23 cellular contexts compared by ENCODE assay signal in genomic region chr10:60502621-60503020, GRCh38.
A peak's percentile ranks its signal among the peaks of the same experiment; 100 is the strongest.
DNase-seq lines count a peak whose midpoint lies in the region; ATAC-seq and TF ChIP-seq lines count a peak whose summit lies in the region.
"Had no signal": no experiment of that assay in that cellular context is flagged by ENCODE, and none has a peak within 500 bp of the region (broad histone marks: within the 10 kb centered on the region; RNA-seq: fewer than 3 reads in every experiment).

No MANE protein-coding gene starts in this region.

- no peak for DNase-seq in activated T-cell treated with anti-CD3 and anti-CD28 coated beads, Interleukin-2, amount 50 U/mL, for 72 hours
- no peak for DNase-seq in activated T-cell treated with anti-CD3 and anti-CD28 coated beads, Interleukin-2, amount 50 U/mL, for 48 hours
- DNase-seq in CD14-positive monocyte (ENCODE audit: low spot score) = no peak
- no peak for DNase-seq in GOT3 (lab: John Stamatoyannopoulos, UW)
- DNase-seq in DMS114 treated with DMSO at 0.1 percent for 48 hours (lab: John Stamatoyannopoulos, UW; ENCODE audit: unreplicated experiment) = no peak
- DNase-seq in MV-4-11 (lab: John Stamatoyannopoulos, UW) = no peak
- DNase-seq: 8988T; ACHN; Caco-2; Calu3; CD4-positive, CD25-positive, alpha-beta regulatory T cell; CD8-positive, alpha-beta T cell; DMS153; DMS53; DMS79; DND-41; EL; GDM1 had no signal

- intact Hi-C loops in CD14-positive monocyte (cut with micrococcal nuclease) = no loop called here

- peaks cover 6% of the 10 kb centered on the region; the same call in 1 of the 2 replicates for H3K4me1 ChIP-seq in HEK293 (ENCODE audit: control insufficient read depth, insufficient read depth, low read length)
- H3K4me1 ChIP-seq: BLaER1 treated with 17β-estradiol and CSF1 and Interleukin-3, amounts not matched to agents 10 nM and 100 nM had no signal

- H3K4me3 Mint-ChIP-seq in activated T-cell treated with anti-CD3 and anti-CD28 coated beads, Interleukin-2, amount 50 U/mL, for 72 hours = no peak overlapping the region
- no peak overlapping the region for H3K4me3 Mint-ChIP-seq in CD14-positive monocyte
- H3K4me3 Mint-ChIP-seq: CD4-positive, CD25-positive, alpha-beta regulatory T cell; CD8-positive, alpha-beta T cell had no signal

- H3K36me3 Mint-ChIP-seq in activated T-cell treated with anti-CD3 and anti-CD28 coated beads, Interleukin-2, amount 50 U/mL, for 72 hours (ENCODE audit: insufficient read depth in 2 of 2) = peaks cover 0 to 3% of the 10 kb centered on the region in 2 donors
- no peaks in the 10 kb centered on the region for H3K36me3 Mint-ChIP-seq in CD14-positive monocyte
- H3K36me3 Mint-ChIP-seq: CD4-positive, CD25-positive, alpha-beta regulatory T cell; CD8-positive, alpha-beta T cell had no signal

- POLR2A ChIA-PET in HEK293 (lab: Yijun Ruan, JAX) = no interaction called here

- ATAC-seq in activated T-cell treated with anti-CD3 and anti-CD28 coated beads, Interleukin-2, amount 50 U/mL, for 72 hours (replicated peaks in 1 of 2) = no peak
- ATAC-seq: CD8-positive, alpha-beta T cell; GM12878 had no signal

- peak; percentile 8 for TF ChIP-seq CTCF in CD14-positive monocyte (IDR thresholded peaks at IDR 0.05)
- TF ChIP-seq CTCF in HEK293 (tag by site-specific recombination; IDR thresholded peaks at IDR 0.05) = no peak

- CTCF ChIA-PET in HEK293 (lab: Yijun Ruan, JAX) = no interaction called here

- H3K9me3 ChIP-seq in HEK293 (ENCODE audit: control insufficient read depth, insufficient read depth, low read depth, low read length) = no peaks in the 10 kb centered on the region
- H3K9me3 ChIP-seq: BLaER1 treated with 17β-estradiol and CSF1 and Interleukin-3, amounts not matched to agents 10 nM and 100 nM; Caco-2 had no signal

- H3K4me1 Mint-ChIP-seq in activated T-cell treated with anti-CD3 and anti-CD28 coated beads, Interleukin-2, amount 50 U/mL, for 72 hours (ENCODE audit: low read depth) = peaks cover 3% of the 10 kb centered on the region
- H3K4me1 Mint-ChIP-seq in CD14-positive monocyte = no peaks in the 10 kb centered on the region
- H3K4me1 Mint-ChIP-seq: CD4-positive, CD25-positive, alpha-beta regulatory T cell had no signal

- H3K9me3 Mint-ChIP-seq in activated T-cell treated with anti-CD3 and anti-CD28 coated beads, Interleukin-2, amount 50 U/mL, for 72 hours = no peaks in the 10 kb centered on the region
- H3K9me3 Mint-ChIP-seq in CD14-positive monocyte = peaks cover 0 to 1% (median 0%) of the 10 kb centered on the region in 7 donors
- H3K9me3 Mint-ChIP-seq: CD4-positive, CD25-positive, alpha-beta regulatory T cell; CD8-positive, alpha-beta T cell had no signal

- H3K4me3 ChIP-seq in HEK293 (ENCODE audit: low read depth, low read length) = no peak overlapping the region
- H3K4me3 ChIP-seq: BLaER1 treated with 17β-estradiol and CSF1 and Interleukin-3, amounts not matched to agents 10 nM and 100 nM; GM12878 had no signal

- no peaks in the 10 kb centered on the region for H3K27me3 Mint-ChIP-seq in activated T-cell treated with anti-CD3 and anti-CD28 coated beads, Interleukin-2, amount 50 U/mL, for 72 hours (ENCODE audit: low read depth)
- H3K27me3 Mint-ChIP-seq in CD14-positive monocyte (ENCODE audit: low read depth in 3 of 3) = no peaks in the 10 kb centered on the region

- peak overlapping the region; percentile 82 for H3K27ac Mint-ChIP-seq in activated T-cell treated with anti-CD3 and anti-CD28 coated beads, Interleukin-2, amount 50 U/mL, for 72 hours
- no peak overlapping the region for H3K27ac Mint-ChIP-seq in CD14-positive monocyte
- H3K27ac Mint-ChIP-seq: CD8-positive, alpha-beta T cell had no signal

- H3K27ac ChIP-seq in HEK293 (ENCODE audit: extremely low read depth, low read depth, low read length) (no peak overlapping the region), temporal lobe (ENCODE audit: low read depth, low read length) (peak overlapping the region; percentile 7)
- H3K27ac ChIP-seq: BLaER1 treated with 17β-estradiol and CSF1 and Interleukin-3, amounts not matched to agents 10 nM and 100 nM; C4-2B had no signal

- H3K36me3 ChIP-seq in HEK293 (ENCODE audit: control insufficient read depth in 2 of 2, insufficient read depth in 1 of 2, low read length in 2 of 2) = no peaks in the 10 kb centered on the region
- H3K36me3 ChIP-seq: BLaER1 treated with 17β-estradiol and CSF1 and Interleukin-3, amounts not matched to agents 10 nM and 100 nM had no signal

TF ChIP-seq in HEK293, 187 proteins besides CTCF, POLR2A, EP300 and RAD21:
- TF ChIP-seq, protein P1, sequence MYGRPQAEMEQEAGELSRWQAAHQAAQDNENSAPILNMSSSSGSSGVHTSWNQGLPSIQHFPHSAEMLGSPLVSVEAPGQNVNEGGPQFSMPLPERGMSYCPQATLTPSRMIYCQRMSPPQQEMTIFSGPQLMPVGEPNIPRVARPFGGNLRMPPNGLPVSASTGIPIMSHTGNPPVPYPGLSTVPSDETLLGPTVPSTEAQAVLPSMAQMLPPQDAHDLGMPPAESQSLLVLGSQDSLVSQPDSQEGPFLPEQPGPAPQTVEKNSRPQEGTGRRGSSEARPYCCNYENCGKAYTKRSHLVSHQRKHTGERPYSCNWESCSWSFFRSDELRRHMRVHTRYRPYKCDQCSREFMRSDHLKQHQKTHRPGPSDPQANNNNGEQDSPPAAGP (tag by site-specific recombination; IDR thresholded peaks at IDR 0.05) = no peak
- TF ChIP-seq ZNF311 (tag by site-specific recombination; IDR thresholded peaks at IDR 0.05; ENCODE audit: borderline replicate concordance) (no peak), ZNF366 (tag by site-specific recombination; conservative IDR thresholded peaks at IDR 0.05) (peak; percentile 89), PRDM1 (tag by site-specific recombination; IDR thresholded peaks at IDR 0.05) (peak; percentile 76)
